In genomic region chr1:20626524-20626923, GRCh38 we compare ENCODE assay signal across 2 cellular contexts.
A peak's percentile ranks its signal among the peaks of the same experiment; 100 is the strongest.
TF ChIP-seq lines count a peak whose summit lies in the region.

No MANE protein-coding gene starts in this region.

TF ChIP-seq in K562, 482 proteins besides CTCF, POLR2A, EP300 and RAD21:
- TF ChIP-seq TEAD2 (tag; IDR thresholded peaks at IDR 0.05) (no peak), ZNF316 (IDR thresholded peaks at IDR 0.05) (0 out of 2 replicates have a peak, but pooled peaks have one; percentile 12)

TF ChIP-seq in HEK293T, 16 proteins besides CTCF, POLR2A, EP300 and RAD21:
- no peak for TF ChIP-seq LEF1 (IDR thresholded peaks at IDR 0.05; ENCODE audit: borderline replicate concordance)
